Comparison of ENCODE assay signal across 8 cellular contexts in genomic region chr3:44511238-44511567, GRCh38.
DNase-seq lines count a peak whose midpoint lies in the region; ATAC-seq and TF ChIP-seq lines count a peak whose summit lies in the region.

No MANE protein-coding gene starts in this region.

- H3K4me3 ChIP-seq in GM12864 (ENCODE audit: low read depth, low read length): peak overlapping the region; percentile 61
- peak overlapping the region; percentile 79 for H3K4me3 ChIP-seq in SK-N-MC
- peak overlapping the region; percentile 69 for H3K4me3 ChIP-seq in fibroblast of mammary gland (ENCODE audit: control insufficient read depth, low read depth, low read length)
- peak overlapping the region; percentile 87 for H3K4me3 ChIP-seq in retinal pigment epithelial cell (ENCODE audit: low read length)

- H3K36me3 ChIP-seq in SK-N-MC (ENCODE audit: insufficient read depth, low read length): no peaks in the 10 kb centered on the region; the same call in 1 of the 2 replicates

- DNase-seq in GM12864 (ENCODE audit: low read depth) (no peak), SK-N-MC (ENCODE audit: low read depth, low spot score) (no peak), fibroblast of mammary gland (ENCODE audit: low read depth) (peak; percentile 4), retinal pigment epithelial cell (ENCODE audit: low read depth) (no peak), GF-D8 (lab: John Stamatoyannopoulos, UW) (no peak)
- DNase-seq in effector CD8-positive, alpha-beta T cell (lab: John Stamatoyannopoulos, UW): no peak

- ATAC-seq in HG03097 (IDR thresholded peaks at IDR 0.05; ENCODE audit: low FRiP score, unreplicated experiment) (no peak), GM19463 (IDR thresholded peaks at IDR 0.05; ENCODE audit: unreplicated experiment) (no peak)

- no peak overlapping the region for H3K27ac ChIP-seq in SK-N-MC

- H3K9ac ChIP-seq in SK-N-MC (ENCODE audit: insufficient read length): peak overlapping the region; percentile 86

- no peak for TF ChIP-seq CTCF in GM12864 (IDR thresholded peaks at IDR 0.05; ENCODE audit: low read depth, low read length, missing control alignments)
- no peak for TF ChIP-seq CTCF in fibroblast of mammary gland (conservative IDR thresholded peaks at IDR 0.05; ENCODE audit: control insufficient read depth, insufficient read depth, low read depth, low read length)
- no peak for TF ChIP-seq CTCF in retinal pigment epithelial cell (conservative IDR thresholded peaks at IDR 0.05; ENCODE audit: low read depth, low read length)

- H3K9me3 ChIP-seq in SK-N-MC (ENCODE audit: low read depth, low read length): no peaks in the 10 kb centered on the region
